22 cellular contexts compared by ENCODE assay signal in genomic region chr19:42150940-42151339, GRCh38. TPM values are rescaled to one million over a fixed set of nuclear protein-coding genes. Genes with fewer than 3 reads are reported as not detected.
"Had no signal": no experiment of that assay in that cellular context is flagged by ENCODE, and none has a peak within 500 bp of the region (broad histone marks: within the 10 kb centered on the region; RNA-seq: fewer than 3 reads in every experiment).

No MANE protein-coding gene starts in this region.

- H3K27ac ChIP-seq: ascending aorta, breast epithelium, coronary artery, gastroesophageal sphincter, heart right ventricle, right lobe of liver, stomach had no signal

- H3K9me3 ChIP-seq: ascending aorta, breast epithelium, gastroesophageal sphincter, heart right ventricle, pancreas, right lobe of liver, stomach had no signal

- H3K4me3 ChIP-seq: ascending aorta, breast epithelium, coronary artery, gastroesophageal sphincter, heart right ventricle, lung, pancreas, right lobe of liver, stomach had no signal

- H3K36me3 Mint-ChIP-seq: mesothelial cell of epicardium had no signal

- H3K27me3 ChIP-seq: ascending aorta, pancreas had no signal

- H3K27ac Mint-ChIP-seq: mesothelial cell of epicardium, nephron had no signal

- H3K9me3 Mint-ChIP-seq: mesothelial cell of epicardium, nephron had no signal

- DNase-seq: activated CD4-positive, alpha-beta T cell treated with anti-CD3 and anti-CD28 coated beads, Interleukin-2, amount 50 U/mL, for 1 hour; activated CD4-positive, CD25-positive, alpha-beta regulatory T cell treated with anti-CD3 and anti-CD28 coated beads, Interleukin-2, amount 50 U/mL, for 72 hours; activated CD8-positive, alpha-beta memory T cell treated with anti-CD3 and anti-CD28 coated beads, Interleukin-2, amount 50 U/mL, for 4 hours; activated effector memory CD4-positive, alpha-beta T cell treated with Interleukin-2 at 50 U/mL for 16 hours; activated naive CD4-positive, alpha-beta T cell treated with anti-CD3 and anti-CD28 coated beads, Interleukin-2, amount 50 U/mL, for 16 hours; activated T-cell treated with anti-CD3 and anti-CD28 coated beads, Interleukin-2, amount 50 U/mL, for 48 hours; heart right ventricle; right lobe of liver; small intestine; stimulated activated CD4-positive, alpha-beta T cell treated with anti-CD3 and anti-CD28 coated beads, Interleukin-4, amount 100 ng/mL, for 1 hour; stomach; T1000; trophoblast cell had no signal

- ATAC-seq: esophagus mucosa, gastroesophageal sphincter, heart right ventricle had no signal

- H3K4me1 Mint-ChIP-seq: mesothelial cell of epicardium had no signal

- H3K4me3 Mint-ChIP-seq: mesothelial cell of epicardium, nephron had no signal

- H3K36me3 ChIP-seq: ascending aorta, breast epithelium, gastroesophageal sphincter, heart right ventricle, pancreas, right lobe of liver, stomach had no signal

- H3K4me1 ChIP-seq: ascending aorta, breast epithelium, gastroesophageal sphincter, heart right ventricle, stomach had no signal

RNA-seq across cellular contexts. Expression of gene POU2F2, which starts 18.7 kb away (rescaled TPM):
- total RNA-seq: ascending aorta had no signal
